23 cellular contexts compared by ENCODE assay signal in the genomic region with DNA sequence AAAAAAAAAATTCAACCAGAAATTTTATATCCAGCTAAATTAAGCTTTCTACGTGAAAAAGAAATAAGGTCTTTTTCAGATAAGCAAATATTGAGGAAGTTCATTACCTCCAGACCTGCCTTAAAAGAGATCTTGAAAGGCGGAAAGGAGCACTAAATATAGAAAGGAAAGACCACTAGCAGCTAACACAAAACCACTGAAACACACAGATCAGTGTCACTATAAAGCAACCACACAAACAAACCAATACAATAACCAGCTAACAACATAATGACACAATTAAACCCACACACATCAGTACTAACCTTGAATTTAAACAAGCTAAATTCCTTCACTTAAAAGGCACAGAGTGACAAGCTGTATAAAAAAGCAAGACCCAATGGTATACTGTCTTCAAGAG.
"Had no signal": no experiment of that assay in that cellular context is flagged by ENCODE, and none has a peak within 500 bp of the region (broad histone marks: within the 10 kb centered on the region; RNA-seq: fewer than 3 reads in every experiment).

No MANE protein-coding gene starts in this region.

- H3K4me1 ChIP-seq: esophagus squamous epithelium, gastrocnemius medialis, heart right ventricle, left lung, lower lobe of right lung had no signal

- H3K27ac ChIP-seq: epithelial cell of prostate, esophagus squamous epithelium, gastrocnemius medialis, heart right ventricle, left lung, lower lobe of right lung had no signal

- H3K9me3 ChIP-seq: gastrocnemius medialis, lower lobe of right lung, mucosa of descending colon had no signal

- H3K36me3 ChIP-seq: esophagus squamous epithelium, gastrocnemius medialis, heart right ventricle, left lung, lower lobe of right lung had no signal

- H3K4me3 ChIP-seq: esophagus squamous epithelium, gastrocnemius medialis, heart right ventricle, left lung, lower lobe of right lung, mucosa of descending colon had no signal

- H3K27me3 ChIP-seq: esophagus squamous epithelium, gastrocnemius medialis, heart right ventricle, left lung had no signal

- ATAC-seq: effector memory CD8-positive, alpha-beta T cell; esophagus mucosa; gastrocnemius medialis; heart right ventricle; left cardiac atrium; left lung; left ventricle myocardium superior; lower lobe of right lung; mucosa of descending colon; naive thymus-derived CD8-positive, alpha-beta T cell had no signal

- DNase-seq: cortex of kidney; effector CD8-positive, alpha-beta T cell; effector memory CD8-positive, alpha-beta T cell; endodermal cell; erythroblast; esophagus squamous epithelium; foreskin fibroblast; foreskin melanocyte; gastrocnemius medialis; glutamatergic neuron; head of caudate nucleus; heart right ventricle; hippocampal formation; left cardiac atrium; left lung; left ventricle myocardium superior; lower lobe of right lung; mesenchymal stem cell; mucosa of descending colon; naive B cell; naive thymus-derived CD8-positive, alpha-beta T cell had no signal
